In genomic region chr7:38211486-38211885, GRCh38 we compare ENCODE assay signal across 17 cellular contexts.
"Had no signal": no experiment of that assay in that cellular context is flagged by ENCODE, and none has a peak within 500 bp of the region (broad histone marks: within the 10 kb centered on the region; RNA-seq: fewer than 3 reads in every experiment).

No MANE protein-coding gene starts in this region.

- H3K27ac Mint-ChIP-seq: activated CD4-positive, alpha-beta memory T cell treated with anti-CD3 and anti-CD28 coated beads, Interleukin-2, amount 10 ng/mL, durations not matched to agents 7 days and 5 days; activated CD4-positive, alpha-beta T cell treated with anti-CD3 and anti-CD28 coated beads for 36 hours; natural killer cell treated with Interleukin-12 subunit alpha and Interleukin-12 subunit beta and Interleukin-15 and Interleukin-18, amount 100 ng/mL, for 72 hours; T-helper 1 cell treated with Interleukin-12 subunit alpha and Interleukin-12 subunit beta and Interleukin-4 antibody, amounts not matched to agents 30 μg/mL and 1 μg/mL, for 36 hours had no signal

- ATAC-seq: activated CD4-positive, alpha-beta T cell treated with anti-CD3 and anti-CD28 coated beads for 36 hours; activated T-cell treated with anti-CD3 and anti-CD28 coated beads, Interleukin-2, amount 50 U/mL, for 4 hours; left lung; natural killer cell treated with Interleukin-12 subunit alpha and Interleukin-12 subunit beta and Interleukin-15 and Interleukin-18, amount 100 ng/mL, for 72 hours had no signal

- H3K9me3 Mint-ChIP-seq: activated CD4-positive, alpha-beta memory T cell treated with anti-CD3 and anti-CD28 coated beads, Interleukin-2, amount 10 ng/mL, durations not matched to agents 7 days and 5 days; activated T-cell treated with anti-CD3 and anti-CD28 coated beads, Interleukin-2, amount 50 U/mL, for 4 hours; natural killer cell treated with Interleukin-12 subunit alpha and Interleukin-12 subunit beta and Interleukin-15 and Interleukin-18, amount 100 ng/mL, for 72 hours; T-helper 1 cell treated with Interleukin-12 subunit alpha and Interleukin-12 subunit beta and Interleukin-4 antibody, amounts not matched to agents 30 μg/mL and 1 μg/mL, for 36 hours had no signal

- DNase-seq: activated CD4-positive, alpha-beta memory T cell treated with anti-CD3 and anti-CD28 coated beads, Interleukin-2, amount 10 ng/mL, durations not matched to agents 7 days and 5 days; activated CD4-positive, alpha-beta T cell treated with anti-CD3 and anti-CD28 coated beads for 36 hours; activated effector memory CD4-positive, alpha-beta T cell treated with Interleukin-2 at 50 U/mL for 16 hours; activated naive CD4-positive, alpha-beta T cell treated with anti-CD3 and anti-CD28 coated beads, Interleukin-2, amount 50 U/mL, for 16 hours; activated T-cell treated with anti-CD3 and anti-CD28 coated beads, Interleukin-2, amount 50 U/mL, for 4 hours; left lung; mesendoderm; occipital lobe; small intestine; stimulated activated CD4-positive, alpha-beta T cell treated with anti-CD3 and anti-CD28 coated beads, Interleukin-4, amount 100 ng/mL, for 24 hours; stimulated activated naive CD4-positive, alpha-beta T cell treated with Interleukin-2 at 50 U/mL for 16 hours; transverse colon had no signal

- H3K27me3 ChIP-seq: cardiac muscle cell, hepatocyte, left lung, transverse colon had no signal

- H3K36me3 Mint-ChIP-seq: natural killer cell treated with Interleukin-12 subunit alpha and Interleukin-12 subunit beta and Interleukin-15 and Interleukin-18, amount 100 ng/mL, for 72 hours had no signal

- H3K9me3 ChIP-seq: left lung, transverse colon had no signal

- H3K27me3 Mint-ChIP-seq: activated CD4-positive, alpha-beta memory T cell treated with anti-CD3 and anti-CD28 coated beads, Interleukin-2, amount 10 ng/mL, durations not matched to agents 7 days and 5 days; activated CD4-positive, alpha-beta T cell treated with anti-CD3 and anti-CD28 coated beads for 36 hours; natural killer cell treated with Interleukin-12 subunit alpha and Interleukin-12 subunit beta and Interleukin-15 and Interleukin-18, amount 100 ng/mL, for 72 hours had no signal

- H3K27ac ChIP-seq: cardiac muscle cell, hepatocyte, left lung had no signal

- H3K4me3 Mint-ChIP-seq: activated CD4-positive, alpha-beta memory T cell treated with anti-CD3 and anti-CD28 coated beads, Interleukin-2, amount 10 ng/mL, durations not matched to agents 7 days and 5 days; activated CD4-positive, alpha-beta T cell treated with anti-CD3 and anti-CD28 coated beads for 36 hours; activated T-cell treated with anti-CD3 and anti-CD28 coated beads, Interleukin-2, amount 50 U/mL, for 4 hours; natural killer cell treated with Interleukin-12 subunit alpha and Interleukin-12 subunit beta and Interleukin-15 and Interleukin-18, amount 100 ng/mL, for 72 hours; T-helper 1 cell treated with Interleukin-12 subunit alpha and Interleukin-12 subunit beta and Interleukin-4 antibody, amounts not matched to agents 30 μg/mL and 1 μg/mL, for 36 hours had no signal

- FAIRE-seq: keratinocyte, small intestine had no signal

- H3K4me3 ChIP-seq: cardiac muscle cell, hepatocyte, left lung, transverse colon had no signal
